In the genomic region with DNA sequence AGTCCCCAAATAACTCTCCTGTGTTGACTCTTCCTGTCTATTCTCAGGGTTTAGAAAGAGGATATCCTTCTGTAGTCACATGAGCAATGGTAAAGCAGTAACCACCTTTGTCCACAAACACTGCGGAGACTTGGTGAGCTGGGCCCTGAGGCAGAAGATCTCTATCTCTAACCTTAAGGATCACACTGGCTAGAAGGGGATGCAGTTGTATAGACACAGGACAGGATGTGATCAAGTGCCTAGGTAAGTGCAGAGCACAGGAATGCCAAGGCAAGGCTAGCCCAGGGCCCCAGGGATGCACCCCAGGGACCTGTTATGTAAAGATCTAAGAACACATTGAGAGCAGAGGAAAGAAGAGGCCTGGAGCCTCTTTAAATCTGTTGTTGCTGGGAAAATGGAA, we compare ENCODE assay signal across 15 cellular contexts.
"Had no signal": no experiment of that assay in that cellular context is flagged by ENCODE, and none has a peak within 500 bp of the region (broad histone marks: within the 10 kb centered on the region; RNA-seq: fewer than 3 reads in every experiment).

No MANE protein-coding gene starts in this region.

- H3K27ac ChIP-seq: body of pancreas, prostate gland, suprapubic skin, upper lobe of right lung had no signal

- H3K27me3 ChIP-seq: body of pancreas, heart left ventricle, sigmoid colon, suprapubic skin, upper lobe of right lung had no signal

- H3K9me3 ChIP-seq: body of pancreas, heart left ventricle, prostate gland, sigmoid colon, suprapubic skin, upper lobe of right lung had no signal

- H3K4me1 ChIP-seq: body of pancreas, prostate gland, suprapubic skin had no signal

- H3K4me3 ChIP-seq: body of pancreas, heart left ventricle, prostate gland, sigmoid colon, suprapubic skin, upper lobe of right lung had no signal

- H3K36me3 ChIP-seq: heart left ventricle, prostate gland, sigmoid colon, suprapubic skin, upper lobe of right lung had no signal

- DNase-seq: activated effector memory CD4-positive, alpha-beta T cell treated with Interleukin-2 at 50 U/mL for 16 hours; activated T-cell treated with anti-CD3 and anti-CD28 coated beads, Interleukin-2, amount 50 U/mL, for 24 hours; body of pancreas; dermis blood vessel endothelial cell; foreskin melanocyte; heart left ventricle; midbrain; naive B cell; stimulated activated CD4-positive, alpha-beta T cell treated with anti-CD3 and anti-CD28 coated beads, Interleukin-2, amount 100 ng/mL, for 24 hours; stimulated activated naive CD4-positive, alpha-beta T cell; T-helper 2 cell; upper lobe of right lung had no signal
